Comparison of ENCODE assay signal across 1 cellular context in genomic region chr9:134728801-134729495, GRCh38.
TF ChIP-seq lines count a peak whose summit lies in the region.

No MANE protein-coding gene starts in this region.

TF ChIP-seq in WTC11, 78 proteins besides CTCF, POLR2A, EP300 and RAD21 (continued from another document):
- TF ChIP-seq E2F1 (CRISPR knock-in tag; IDR thresholded peaks at IDR 0.05): no peak
- no peak for TF ChIP-seq CREB1 (CRISPR knock-in tag; IDR thresholded peaks at IDR 0.05)
- TF ChIP-seq ZNF219 (CRISPR knock-in tag; IDR thresholded peaks at IDR 0.05; ENCODE audit: borderline replicate concordance): no peak
- no peak for TF ChIP-seq ATF6 (CRISPR knock-in tag; IDR thresholded peaks at IDR 0.05)
- no peak for TF ChIP-seq JUN (CRISPR knock-in tag; IDR thresholded peaks at IDR 0.05)
